8 cellular contexts compared by ENCODE assay signal in the genomic region with DNA sequence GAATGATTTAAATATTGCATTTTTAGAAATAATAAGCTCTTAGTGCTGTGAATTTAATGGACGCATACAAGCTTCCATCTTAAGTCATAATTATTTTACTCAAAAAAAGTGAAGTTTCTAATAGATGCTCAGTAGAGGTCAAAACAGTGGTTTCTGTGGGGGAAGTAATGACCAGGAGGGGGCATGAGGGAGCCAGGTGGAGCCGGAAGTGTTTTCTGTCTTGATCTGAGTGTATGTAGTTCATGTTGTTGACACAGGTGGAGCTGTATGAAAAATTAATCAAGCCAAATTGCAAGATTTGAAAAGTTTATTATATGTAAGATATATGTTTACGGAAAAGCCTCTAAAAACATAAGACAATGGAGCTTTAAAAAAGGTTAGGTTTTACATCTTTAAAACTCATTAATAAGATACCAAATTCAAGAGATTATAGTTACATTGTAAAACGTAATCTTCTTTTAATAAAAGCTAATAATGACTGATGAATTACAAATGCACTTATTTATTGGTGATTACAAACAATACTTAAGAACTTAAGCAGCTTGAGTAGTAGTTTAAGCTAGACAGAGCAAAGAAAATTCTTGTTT.
DNase-seq lines count a peak whose midpoint lies in the region; ATAC-seq lines count a peak whose summit lies in the region.

No MANE protein-coding gene starts in this region.

- H3K9me3 Mint-ChIP-seq in activated T-cell treated with anti-CD3 and anti-CD28 coated beads, Interleukin-2, amount 50 U/mL, for 4 hours, result no peaks in the 10 kb centered on the region

- no peaks in the 10 kb centered on the region for H3K4me1 Mint-ChIP-seq in activated T-cell treated with anti-CD3 and anti-CD28 coated beads, Interleukin-2, amount 50 U/mL, for 4 hours (ENCODE audit: low read depth)

- no peaks in the 10 kb centered on the region for H3K27me3 Mint-ChIP-seq in activated T-cell treated with anti-CD3 and anti-CD28 coated beads, Interleukin-2, amount 50 U/mL, for 4 hours (ENCODE audit: low read depth)

- ATAC-seq in GM19395 (IDR thresholded peaks at IDR 0.05; ENCODE audit: unreplicated experiment), result peak; percentile 98
- peak; percentile 92 for ATAC-seq in HG03378 (IDR thresholded peaks at IDR 0.05; ENCODE audit: unreplicated experiment)
- ATAC-seq in activated T-cell treated with anti-CD3 and anti-CD28 coated beads, Interleukin-2, amount 50 U/mL, for 4 hours, result peak; percentile 78 to 86

- H3K36me3 Mint-ChIP-seq in activated T-cell treated with anti-CD3 and anti-CD28 coated beads, Interleukin-2, amount 50 U/mL, for 4 hours (ENCODE audit: insufficient read depth), result no peaks in the 10 kb centered on the region

- no peak overlapping the region for H3K4me3 Mint-ChIP-seq in activated T-cell treated with anti-CD3 and anti-CD28 coated beads, Interleukin-2, amount 50 U/mL, for 4 hours

- DNase-seq in DMS53 (lab: John Stamatoyannopoulos, UW) (peak; percentile 71), NOMO-1 treated with dmso at 0.1 percent for 144 hours (lab: John Stamatoyannopoulos, UW; ENCODE audit: unreplicated experiment) (peak; percentile 14), germinal center (ENCODE audit: low spot score) (peak; percentile 85), hypothalamus (lab: John Stamatoyannopoulos, UW) (no peak)
- DNase-seq in activated T-cell treated with anti-CD3 and anti-CD28 coated beads, Interleukin-2, amount 50 U/mL, for 4 hours, result peak; percentile 46
- peak; percentile 40 to 47 for DNase-seq in stimulated activated CD4-positive, alpha-beta T cell treated with anti-CD3 and anti-CD28 coated beads, Interleukin-2, amount 100 ng/mL, for 48 hours

Comparison
In these comparisons a context has a peak if more than half of its experiments do, and no peak if none do; other contexts are left out.
1. DNase-seq: peak in DMS53 (single experiment), NOMO-1 treated with dmso at 0.1 percent for 144 hours (single experiment), activated T-cell treated with anti-CD3 and anti-CD28 coated beads, Interleukin-2, amount 50 U/mL, for 4 hours (single experiment), germinal center (single experiment) and stimulated activated CD4-positive, alpha-beta T cell treated with anti-CD3 and anti-CD28 coated beads, Interleukin-2, amount 100 ng/mL, for 48 hours (2 of 2); none in hypothalamus (0 of 51).
2. Peak in every context shown above with its lines, with median percentiles within 50 percentile points of each other: ATAC-seq.